9 cellular contexts compared by ENCODE assay signal in genomic region chr15:40454904-40455391, GRCh38. TPM values are rescaled to one million over a fixed set of nuclear protein-coding genes. Genes with fewer than 3 reads are reported as not detected.
A peak's percentile ranks its signal among the peaks of the same experiment; 100 is the strongest.
DNase-seq lines count a peak whose midpoint lies in the region; ATAC-seq, FAIRE-seq and TF ChIP-seq lines count a peak whose summit lies in the region.
"Had no signal": no experiment of that assay in that cellular context is flagged by ENCODE, and none has a peak within 500 bp of the region (broad histone marks: within the 10 kb centered on the region; RNA-seq: fewer than 3 reads in every experiment).

No MANE protein-coding gene starts in this region.

- ATAC-seq in RWPE2 (ENCODE audit: low read depth) (peak; percentile 52), GM19035 (IDR thresholded peaks at IDR 0.05; ENCODE audit: unreplicated experiment) (no peak)

- H3K4me1 Mint-ChIP-seq in dendritic cell treated with granulocyte-macrophage colony-stimulating factor and Interleukin-4, amounts not matched to agents 40 ng/mL and 50 ng/mL, for 4 days (ENCODE audit: low read depth), result peaks cover 67% of the 10 kb centered on the region

- peak overlapping the region; percentile 8 for H3K27ac Mint-ChIP-seq in dendritic cell treated with granulocyte-macrophage colony-stimulating factor and Interleukin-4, amounts not matched to agents 40 ng/mL and 50 ng/mL, for 4 days

- no peaks in the 10 kb centered on the region for H3K9me3 ChIP-seq in RWPE2 (ENCODE audit: severe bottlenecking)
- no peaks in the 10 kb centered on the region for H3K9me3 ChIP-seq in ovary
- H3K9me3 ChIP-seq: esophagus squamous epithelium had no signal

- H3K9me3 Mint-ChIP-seq in dendritic cell treated with granulocyte-macrophage colony-stimulating factor and Interleukin-4, amounts not matched to agents 40 ng/mL and 50 ng/mL, for 4 days, result no peaks in the 10 kb centered on the region

- peaks cover 26% of the 10 kb centered on the region for H3K4me1 ChIP-seq in RWPE2 (ENCODE audit: insufficient read depth, poor library complexity, severe bottlenecking)
- peaks cover 11% of the 10 kb centered on the region for H3K4me1 ChIP-seq in ovary (ENCODE audit: insufficient read depth)

- H3K36me3 Mint-ChIP-seq in dendritic cell treated with granulocyte-macrophage colony-stimulating factor and Interleukin-4, amounts not matched to agents 40 ng/mL and 50 ng/mL, for 4 days (ENCODE audit: low read depth), result peaks cover 25% of the 10 kb centered on the region

- DNase-seq in GM03348 (ENCODE audit: low spot score) (peak; percentile 76), RWPE2 (ENCODE audit: low spot score) (no peak), renal cortical epithelial cell (ENCODE audit: low read depth) (peak; percentile 56), ovary (no peak), frontal cortex (ENCODE audit: low spot score in 2 of 2) (no peak)
- DNase-seq: esophagus squamous epithelium, H7 had no signal

- H3K27ac ChIP-seq in RWPE2 (ENCODE audit: poor library complexity, severe bottlenecking) (peak overlapping the region; percentile 43), ovary (no peak overlapping the region)
- H3K27ac ChIP-seq: esophagus squamous epithelium had no signal

- no peak overlapping the region for H3K4me3 Mint-ChIP-seq in dendritic cell treated with granulocyte-macrophage colony-stimulating factor and Interleukin-4, amounts not matched to agents 40 ng/mL and 50 ng/mL, for 4 days

- intact Hi-C loops in dendritic cell treated with granulocyte-macrophage colony-stimulating factor and Interleukin-4, amounts not matched to agents 40 ng/mL and 50 ng/mL, for 4 days (cut with micrococcal nuclease), result no loop called here
- intact Hi-C loops in ovary (cut with DNase I), result no loop called here

- no peaks in the 10 kb centered on the region for H3K36me3 ChIP-seq in RWPE2 (ENCODE audit: low read depth)
- no peaks in the 10 kb centered on the region for H3K36me3 ChIP-seq in ovary

- WGBS in ovary, 3 donors, result 32 to 49% (median 46%) methylated on average over 9 of the region's 9 CpGs

- FAIRE-seq in frontal cortex (lab: Jason Lieb, UNC), result no peak

- no peak for TF ChIP-seq EP300 in ovary (IDR thresholded peaks at IDR 0.05)

- TF ChIP-seq CTCF in RWPE2 (IDR thresholded peaks at IDR 0.05; ENCODE audit: poor library complexity, severe bottlenecking), result no peak
- TF ChIP-seq CTCF in ovary (IDR thresholded peaks at IDR 0.05), result no peak

- no peaks in the 10 kb centered on the region for H3K27me3 ChIP-seq in RWPE2 (ENCODE audit: insufficient read depth, poor library complexity, severe bottlenecking)
- H3K27me3 ChIP-seq in ovary, result no peaks in the 10 kb centered on the region
- H3K27me3 ChIP-seq: esophagus squamous epithelium had no signal

- H3K4me3 ChIP-seq in RWPE2 (ENCODE audit: severe bottlenecking) (no peak overlapping the region), ovary (no peak overlapping the region)
- H3K4me3 ChIP-seq: esophagus squamous epithelium had no signal

- no peaks in the 10 kb centered on the region for H3K27me3 Mint-ChIP-seq in dendritic cell treated with granulocyte-macrophage colony-stimulating factor and Interleukin-4, amounts not matched to agents 40 ng/mL and 50 ng/mL, for 4 days

- no peak for TF ChIP-seq POLR2A in ovary (IDR thresholded peaks at IDR 0.05)

RNA-seq across cellular contexts. Expression of gene BAHD1, which starts 14.2 kb away (rescaled TPM):
- total RNA-seq in renal cortical epithelial cell (6.8 and 17.5 TPM in 2 replicates), ovary (10 to 100 TPM; 16.0 to 67.3 (median 45.7) TPM), frontal cortex (7.3 TPM)
- polyA plus RNA-seq in ovary, result 10 to 100 TPM; 14.8 to 21.2 TPM

RNA-seq across cellular contexts. Expression of gene CHST14, which starts 15.8 kb away (rescaled TPM):
- 5.2 and 18.5 TPM in 2 replicates for total RNA-seq in renal cortical epithelial cell
- 10 to 100 TPM in 6 of 7 donors, 1 to 10 TPM in 1; 8.2 to 28.3 (median 23.8) TPM for total RNA-seq in ovary
- 10 to 100 TPM; 19.9 to 25.8 TPM for polyA plus RNA-seq in ovary
- 0.82 TPM for total RNA-seq in frontal cortex

RNA-seq across cellular contexts. Expression of gene IVD, which starts 49.4 kb away (rescaled TPM):
- total RNA-seq in renal cortical epithelial cell (37.5 and 68.8 TPM in 2 replicates), ovary (100 to 1,000 TPM in 1 of 7 donors, 10 to 100 TPM in 6; 51.5 to 105 (median 91.7) TPM), frontal cortex (15.1 TPM)
- polyA plus RNA-seq in ovary, result 10 to 100 TPM; 53.2 to 98.4 TPM

Comparison
In these comparisons a context has a peak if more than half of its experiments do, and no peak if none do; other contexts are left out.
1. DNase-seq: peak in GM03348 (single experiment) and renal cortical epithelial cell (single experiment); none in RWPE2 (single experiment), ovary (0 of 5) and frontal cortex (0 of 2).